In genomic region chr7:94620703-94621118, GRCh38 we compare ENCODE assay signal across 8 cellular contexts. TPM values are rescaled to one million over a fixed set of nuclear protein-coding genes. Genes with fewer than 3 reads are reported as not detected.
A peak's percentile ranks its signal among the peaks of the same experiment; 100 is the strongest.
DNase-seq lines count a peak whose midpoint lies in the region; ATAC-seq and TF ChIP-seq lines count a peak whose summit lies in the region.

No MANE protein-coding gene starts in this region.

- DNase-seq in DMS53 (lab: John Stamatoyannopoulos, UW) (peak; percentile 95), SK-MEL-5 (ENCODE audit: low read depth, low spot score) (peak; percentile 98), kidney tubule cell (ENCODE audit: low spot score) (peak; percentile 99), HEK293T (ENCODE audit: extremely low spot score) (no peak)
- DNase-seq in stimulated activated CD4-positive, alpha-beta T cell treated with anti-CD3 and anti-CD28 coated beads, TNF-alpha, amount 100 ng/mL, for 24 hours (ENCODE audit: low read depth in 3 of 3) = peak; percentile 7 to 43 (median 15)

- peaks cover 19% of the 10 kb centered on the region for H3K36me3 Mint-ChIP-seq in brain

- H3K4me3 Mint-ChIP-seq in brain = no peak overlapping the region

- TF ChIP-seq CTCF in brain (conservative IDR thresholded peaks at IDR 0.05) = no peak

- no peaks in the 10 kb centered on the region for H3K27me3 Mint-ChIP-seq in brain

- H3K4me1 Mint-ChIP-seq in brain = peaks cover 17% of the 10 kb centered on the region

- POLR2A ChIA-PET in HEK293T (lab: Yijun Ruan, JAX) = interaction anchor here (0.6 kb wide), 1 partner anchor 1154 kb away, joined by 3 read pairs; no protein-coding TSS in a partner anchor

- peak overlapping the region in 4 of 5 experiments; percentile 21 to 94 (median 72) for H3K27ac Mint-ChIP-seq in brain

- in situ Hi-C loops in SK-MEL-5 (cut with HindIII; ENCODE audit: low pct_unique_long_range_greater_than_20kb, low sequenced_read_pairs) = no loop called here

- CTCF ChIA-PET in HEK293T (lab: Yijun Ruan, JAX) = no interaction called here

- H3K9me3 Mint-ChIP-seq in brain = no peaks in the 10 kb centered on the region

- ATAC-seq in GM19468 (IDR thresholded peaks at IDR 0.05; ENCODE audit: extremely low read depth, unreplicated experiment) (peak; percentile 94), HG03469 (IDR thresholded peaks at IDR 0.05; ENCODE audit: unreplicated experiment) (peak; percentile 96)

TF ChIP-seq in HEK293T, 16 proteins besides CTCF, POLR2A, EP300 and RAD21:
- no peak for TF ChIP-seq FOXK2 (IDR thresholded peaks at IDR 0.05)
- no peak for TF ChIP-seq NFRKB (IDR thresholded peaks at IDR 0.05)
- no peak for TF ChIP-seq L3MBTL2 (conservative IDR thresholded peaks at IDR 0.05)
- no peak for TF ChIP-seq FOXA1 (IDR thresholded peaks at IDR 0.05)
- TF ChIP-seq TARDBP (IDR thresholded peaks at IDR 0.05) = no peak
- TF ChIP-seq ELF4 (IDR thresholded peaks at IDR 0.05) = no peak
- no peak for TF ChIP-seq LEF1 (IDR thresholded peaks at IDR 0.05; ENCODE audit: borderline replicate concordance)
- TF ChIP-seq FOXM1 (IDR thresholded peaks at IDR 0.05; ENCODE audit: borderline replicate concordance) = no peak
- TF ChIP-seq HDGF (IDR thresholded peaks at IDR 0.05; ENCODE audit: borderline replicate concordance) = no peak
- TF ChIP-seq ZNF384 (IDR thresholded peaks at IDR 0.05) = no peak
- no peak for TF ChIP-seq ARNT (IDR thresholded peaks at IDR 0.05)
- TF ChIP-seq SUZ12 (IDR thresholded peaks at IDR 0.05) = no peak
- no peak for TF ChIP-seq SP1 (IDR thresholded peaks at IDR 0.05)
- TF ChIP-seq BHLHE40 (IDR thresholded peaks at IDR 0.05; ENCODE audit: borderline replicate concordance) = no peak
- no peak for TF ChIP-seq CTBP1 (IDR thresholded peaks at IDR 0.05; ENCODE audit: borderline replicate concordance)
- no peak for TF ChIP-seq PKNOX1 (IDR thresholded peaks at IDR 0.05)

RNA-seq across cellular contexts. Expression of gene SGCE, which starts 35.2 kb away (rescaled TPM):
- 69.9 and 76.4 TPM in 2 replicates for total RNA-seq in SK-MEL-5 (2014; rRNA removed; shearing (Covaris generic))
- 60.4 and 68.5 TPM in 2 replicates for polyA plus RNA-seq in SK-MEL-5 (2015; cell fraction: cytosol; rRNA removed)
- polyA plus RNA-seq in SK-MEL-5 (2015; cell fraction: nucleus; rRNA removed) = 50.5 and 54.8 TPM in 2 replicates
- 56.2 TPM for polyA plus RNA-seq in brain (ENCODE audit: insufficient read depth, low read depth, low replicate concordance)
